In genomic region chr7:26078437-26079362, GRCh38 we compare ENCODE assay signal across 8 cellular contexts.
A peak's percentile ranks its signal among the peaks of the same experiment; 100 is the strongest.
DNase-seq lines count a peak whose midpoint lies in the region; ATAC-seq and TF ChIP-seq lines count a peak whose summit lies in the region.

No MANE protein-coding gene starts in this region.

- POLR2A ChIA-PET in OCI-LY7 (lab: Charles Lee) = interaction anchor here (0.6 to 0.8 kb wide), 2 partner anchors 121 to 206 kb away, joined by 3 read pairs; partner anchors contain the start of gene HNRNPA2B1

- H4K20me1 ChIP-seq in OCI-LY7 (ENCODE audit: insufficient read depth, low read length) = no peaks in the 10 kb centered on the region

- H3K4me1 ChIP-seq in OCI-LY7 (ENCODE audit: insufficient read depth, low read length, poor library complexity, severe bottlenecking) (no peaks in the 10 kb centered on the region), parathyroid adenoma (no peaks in the 10 kb centered on the region)

- no peak overlapping the region for H3K9ac ChIP-seq in parathyroid adenoma

- CTCF ChIA-PET in OCI-LY7 (lab: Charles Lee; ENCODE audit: unreplicated experiment) = interaction anchor here (1.0 to 2.0 kb wide), 2 partner anchors 12 to 14 kb away, joined by 3 to 5 read pairs; no protein-coding TSS in a partner anchor

- H3K36me3 ChIP-seq in OCI-LY7 (ENCODE audit: insufficient read depth, low read length) (no peaks in the 10 kb centered on the region), parathyroid adenoma (ENCODE audit: control insufficient read depth, insufficient read depth, low read length) (no peaks in the 10 kb centered on the region)

- peak; percentile 93 for DNase-seq in DMS53 treated with DMSO at 0.1 percent for 48 hours (lab: John Stamatoyannopoulos, UW; ENCODE audit: unreplicated experiment)
- DNase-seq in KG1 (lab: John Stamatoyannopoulos, UW) = peak; percentile 59
- DNase-seq in OCI-LY7 (ENCODE audit: low spot score) = peak; percentile 51
- DNase-seq in activated T-cell treated with anti-CD3 and anti-CD28 coated beads, Interleukin-2, amount 50 U/mL, for 1 hour = peak; percentile 81
- DNase-seq in fibroblast of mammary gland (ENCODE audit: low read depth) = peak; percentile 8
- peak; percentile 63 for DNase-seq in ureter (ENCODE audit: low spot score)

- H3K4me2 ChIP-seq in OCI-LY7 (ENCODE audit: low read length) = peak overlapping the region; percentile 29; the same call in 1 of the 2 replicates
- no peak overlapping the region for H3K4me2 ChIP-seq in parathyroid adenoma (ENCODE audit: low read length)

- no peak overlapping the region for H2AFZ ChIP-seq in OCI-LY7 (ENCODE audit: low read length)
- H2AFZ ChIP-seq in parathyroid adenoma = peak overlapping the region; percentile 12

- H3K27ac ChIP-seq in OCI-LY7 (ENCODE audit: low read depth, low read length, poor library complexity, severe bottlenecking) (no peak overlapping the region), parathyroid adenoma (no peak overlapping the region)

- H3K9me3 ChIP-seq in OCI-LY7 (ENCODE audit: low read length) = no peaks in the 10 kb centered on the region
- H3K9me3 ChIP-seq in parathyroid adenoma (ENCODE audit: control insufficient read depth, low read length) = no peaks in the 10 kb centered on the region

- H3K9me2 ChIP-seq in OCI-LY7 (ENCODE audit: insufficient read depth, low read length) = no peaks in the 10 kb centered on the region

- no TSS peak for BruUV-seq in OCI-LY7 (replicated peaks; lab: Mats Ljungman, UMichigan)

- H3K4me3 ChIP-seq in OCI-LY7 (ENCODE audit: low read depth, low read length, poor library complexity, severe bottlenecking) = no peak overlapping the region
- no peak overlapping the region for H3K4me3 ChIP-seq in fibroblast of mammary gland (ENCODE audit: control insufficient read depth, low read depth, low read length)
- no peak overlapping the region for H3K4me3 ChIP-seq in parathyroid adenoma (ENCODE audit: low read depth, low read length)

- peak; percentile 93 for ATAC-seq in GM21717 (IDR thresholded peaks at IDR 0.05; ENCODE audit: unreplicated experiment)

- TF ChIP-seq CTCF in OCI-LY7 (conservative IDR thresholded peaks at IDR 0.05; ENCODE audit: low read length) (peak; percentile 70), fibroblast of mammary gland (conservative IDR thresholded peaks at IDR 0.05; ENCODE audit: control insufficient read depth, insufficient read depth, low read depth, low read length) (peak; percentile 17), parathyroid adenoma (IDR thresholded peaks at IDR 0.05) (peak; percentile 37)

- no peaks in the 10 kb centered on the region for H3K27me3 ChIP-seq in parathyroid adenoma (ENCODE audit: control insufficient read depth, insufficient read depth, low read length)

- H3K79me2 ChIP-seq in OCI-LY7 (ENCODE audit: insufficient read depth, low read depth, low read length) = no peaks in the 10 kb centered on the region
- no peaks in the 10 kb centered on the region for H3K79me2 ChIP-seq in parathyroid adenoma

- intact Hi-C loops in OCI-LY7 (cut with micrococcal nuclease; ENCODE audit: unreplicated experiment) = no loop called here

Comparison
In these comparisons a context has a peak if more than half of its experiments do, and no peak if none do; other contexts are left out.
1. DNase-seq: peak in every context shown above with its lines; median percentile 93 in DMS53 treated with DMSO at 0.1 percent for 48 hours; 81 in activated T-cell treated with anti-CD3 and anti-CD28 coated beads, Interleukin-2, amount 50 U/mL, for 1 hour; 63 in ureter; 59 in KG1; 51 in OCI-LY7; 8 in fibroblast of mammary gland.
2. CTCF ChIP-seq: peak in every context shown above with its lines; median percentile 70 in OCI-LY7; 37 in parathyroid adenoma; 17 in fibroblast of mammary gland.